14 cellular contexts compared by ENCODE assay signal in the genomic region with DNA sequence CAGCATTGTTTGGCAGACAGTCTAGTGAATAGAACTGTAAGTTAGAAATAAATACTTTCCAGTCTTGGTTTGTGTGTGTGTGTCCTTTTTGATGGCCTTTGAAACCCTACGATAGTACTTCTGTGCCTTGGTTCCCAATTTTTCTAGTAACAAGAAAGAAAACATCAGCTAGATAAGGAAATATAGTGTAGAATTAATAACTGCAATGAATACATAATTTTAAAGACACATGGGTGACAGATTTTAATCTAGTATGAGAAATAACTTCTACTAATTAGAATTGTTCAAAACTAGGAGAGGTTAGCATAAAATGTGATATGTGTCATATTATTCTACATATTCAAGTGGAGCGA. TPM values are rescaled to one million over a fixed set of nuclear protein-coding genes. Genes with fewer than 3 reads are reported as not detected.
DNase-seq lines count a peak whose midpoint lies in the region; ATAC-seq, FAIRE-seq and TF ChIP-seq lines count a peak whose summit lies in the region.
"Had no signal": no experiment of that assay in that cellular context is flagged by ENCODE, and none has a peak within 500 bp of the region (broad histone marks: within the 10 kb centered on the region; RNA-seq: fewer than 3 reads in every experiment).

No MANE protein-coding gene starts in this region.

- no peaks in the 10 kb centered on the region; a peak in 1 of 5 replicates for H3K27me3 ChIP-seq in HepG2 (ENCODE audit: control insufficient read depth in 1 of 2, insufficient read depth in 2 of 2, low read length in 2 of 2)
- H3K27me3 ChIP-seq in right lobe of liver, result no peaks in the 10 kb centered on the region
- H3K27me3 ChIP-seq in esophagus muscularis mucosa, result no peaks in the 10 kb centered on the region
- H3K27me3 ChIP-seq: ovary had no signal

- H3K4me1 ChIP-seq in HepG2 (ENCODE audit: insufficient read depth, low read length), result peaks cover 21% of the 10 kb centered on the region
- no peaks in the 10 kb centered on the region for H3K4me1 ChIP-seq in right lobe of liver
- peaks cover 28 to 55% (median 49%) of the 10 kb centered on the region in 4 donors for H3K4me1 ChIP-seq in esophagus muscularis mucosa

- H3K4me3 ChIP-seq in HepG2 (replicated peaks in 1 of 3; ENCODE audit: insufficient read depth in 1 of 3, low read depth in 2 of 3, low read length in 3 of 3) (no peak overlapping the region), right lobe of liver (no peak overlapping the region), esophagus muscularis mucosa (no peak overlapping the region)
- H3K4me3 ChIP-seq: ovary had no signal

- no peaks in the 10 kb centered on the region for H3K79me2 ChIP-seq in HepG2 (ENCODE audit: insufficient read depth, low read length)

- intact Hi-C loops in HepG2 (cut with micrococcal nuclease; ENCODE audit: unreplicated experiment), result no loop called here
- intact Hi-C loops in right lobe of liver (cut with DNase I), result no loop called here
- intact Hi-C loops in esophagus muscularis mucosa (cut with DNase I), result no loop called here

- CTCF ChIA-PET in HepG2 (lab: Yijun Ruan, JAX; ENCODE audit: low intra/inter-chr PET ratio, low total read pairs), result no interaction called here

- POLR2A ChIA-PET in HepG2 (lab: Yijun Ruan, JAX), result no interaction called here

- H3K27ac Mint-ChIP-seq in osteocyte (ENCODE audit: unreplicated experiment), result peak overlapping the region; percentile 81

- 46% methylated on average over 2 of the region's 2 CpGs for WGBS in HepG2 (ENCODE audit: low lambda C conversion rate)
- WGBS in right lobe of liver (ENCODE audit: insufficient coverage, low coverage, low lambda C conversion rate, missing lambda C conversion rate), result 56% methylated on average over 2 of the region's 2 CpGs
- 61% methylated on average over 2 of the region's 2 CpGs for WGBS in esophagus muscularis mucosa

- H3K27me3 Mint-ChIP-seq in osteocyte (ENCODE audit: unreplicated experiment), result no peaks in the 10 kb centered on the region
- H3K27me3 Mint-ChIP-seq: activated CD4-positive, alpha-beta memory T cell treated with anti-CD3 and anti-CD28 coated beads, Interleukin-2, amount 10 ng/mL, durations not matched to agents 7 days and 5 days had no signal

- H3K36me3 Mint-ChIP-seq in osteocyte (ENCODE audit: unreplicated experiment), result no peaks in the 10 kb centered on the region

- TF ChIP-seq POLR2A in HepG2 (IDR thresholded peaks at IDR 0.05; ENCODE audit: insufficient read depth in 1 of 2, low read depth in 2 of 2, low read length in 2 of 2) (no peak), right lobe of liver (IDR thresholded peaks at IDR 0.05) (no peak), esophagus muscularis mucosa (IDR thresholded peaks at IDR 0.05; ENCODE audit: low read depth) (no peak), GM18505 (IDR thresholded peaks at IDR 0.05; ENCODE audit: borderline replicate concordance, extremely low read depth, insufficient read depth, insufficient read length) (no peak)

- in situ Hi-C loops in HepG2 (cut with HindIII; ENCODE audit: extremely low pct_ligation_motif_present, low pct_unique_long_range_greater_than_20kb), result no loop called here

- no peak overlapping the region for H3K27ac ChIP-seq in HepG2 (ENCODE audit: extremely low read length, insufficient read depth, low read length)
- H3K27ac ChIP-seq in right lobe of liver, result no peak overlapping the region
- peak overlapping the region; percentile 39 to 70 (median 45) for H3K27ac ChIP-seq in esophagus muscularis mucosa (replicated peaks in 1 of 4)
- H3K27ac ChIP-seq: KMS-11, ovary had no signal

- H3K9ac ChIP-seq in HepG2 (ENCODE audit: insufficient read depth, low read depth, low read length), result no peak overlapping the region
- H3K9ac ChIP-seq: KMS-11 had no signal

- H3K9me3 ChIP-seq in HepG2 (ENCODE audit: low read length) (no peaks in the 10 kb centered on the region), right lobe of liver (no peaks in the 10 kb centered on the region), esophagus muscularis mucosa (no peaks in the 10 kb centered on the region)
- H3K9me3 ChIP-seq: ovary had no signal

- peaks cover 4% of the 10 kb centered on the region for H3K9me3 Mint-ChIP-seq in osteocyte (ENCODE audit: unreplicated experiment)
- H3K9me3 Mint-ChIP-seq: activated CD4-positive, alpha-beta memory T cell treated with anti-CD3 and anti-CD28 coated beads, Interleukin-2, amount 10 ng/mL, durations not matched to agents 7 days and 5 days had no signal

- H3K4me3 Mint-ChIP-seq in osteocyte (ENCODE audit: unreplicated experiment), result no peak overlapping the region
- H3K4me3 Mint-ChIP-seq: activated CD4-positive, alpha-beta memory T cell treated with anti-CD3 and anti-CD28 coated beads, Interleukin-2, amount 10 ng/mL, durations not matched to agents 7 days and 5 days had no signal

- TF ChIP-seq EP300 in HepG2 (IDR thresholded peaks at IDR 0.05; ENCODE audit: low read depth in 2 of 2, low read length in 2 of 2) (no peak), HepG2 (CRISPR knock-in tag; IDR thresholded peaks at IDR 0.05; ENCODE audit: borderline replicate concordance) (no peak), esophagus muscularis mucosa (IDR thresholded peaks at IDR 0.05) (no peak)

- no peak for FAIRE-seq in HepG2 (lab: Jason Lieb, UNC)
- FAIRE-seq: G401.6 had no signal

- no peaks in the 10 kb centered on the region for H3K36me3 ChIP-seq in HepG2 (replicated peaks in 1 of 2; ENCODE audit: control insufficient read depth in 1 of 2, insufficient read depth in 2 of 2, low read length in 2 of 2)
- H3K36me3 ChIP-seq in right lobe of liver, result no peaks in the 10 kb centered on the region
- no peaks in the 10 kb centered on the region for H3K36me3 ChIP-seq in esophagus muscularis mucosa
- H3K36me3 ChIP-seq: ovary had no signal

- no peak for TF ChIP-seq RAD21 in HepG2 (CRISPR knock-in tag; IDR thresholded peaks at IDR 0.05)

- no peak for ATAC-seq in HepG2
- no peak for ATAC-seq in right lobe of liver
- no peak for ATAC-seq in GM18505 (IDR thresholded peaks at IDR 0.05; ENCODE audit: unreplicated experiment)
- no peak for ATAC-seq in HG02852 (IDR thresholded peaks at IDR 0.05; ENCODE audit: unreplicated experiment)

- peaks cover 44% of the 10 kb centered on the region for H3K4me1 Mint-ChIP-seq in osteocyte (ENCODE audit: unreplicated experiment)

- BruUV-seq in HepG2 (replicated peaks; lab: Mats Ljungman, UMichigan), result no TSS peak

- no peaks in the 10 kb centered on the region for H4K20me1 ChIP-seq in HepG2 (ENCODE audit: insufficient read depth, low read length)

- TF ChIP-seq CTCF in HepG2 (CRISPR knock-in tag; IDR thresholded peaks at IDR 0.05), result no peak
- no peak for TF ChIP-seq CTCF in right lobe of liver (IDR thresholded peaks at IDR 0.05)
- no peak for TF ChIP-seq CTCF in esophagus muscularis mucosa (IDR thresholded peaks at IDR 0.05)
- TF ChIP-seq CTCF in osteocyte (IDR thresholded peaks at IDR 0.05), result no peak

- no peak overlapping the region for H2AFZ ChIP-seq in HepG2 (ENCODE audit: low read length)

- no peak for DNase-seq in HepG2 (ENCODE audit: low spot score)
- no peak for DNase-seq in right lobe of liver
- no peak for DNase-seq in esophagus muscularis mucosa (ENCODE audit: extremely low spot score)
- DNase-seq in osteocyte (ENCODE audit: extremely low spot score, unreplicated experiment), result no peak
- no peak for DNase-seq in NCI-H526 (lab: John Stamatoyannopoulos, UW)
- no peak for DNase-seq in hippocampal formation (lab: John Stamatoyannopoulos, UW)
- DNase-seq: activated CD4-positive, alpha-beta memory T cell treated with anti-CD3 and anti-CD28 coated beads, Interleukin-2, amount 10 ng/mL, durations not matched to agents 7 days and 5 days; NCI-H1436; NCI-H510A had no signal

- H3K4me2 ChIP-seq in HepG2 (ENCODE audit: low read depth, low read length), result peak overlapping the region; percentile 67
- H3K4me2 ChIP-seq: KMS-11 had no signal

TF ChIP-seq in HepG2, 621 proteins besides CTCF, POLR2A, EP300 and RAD21:
- TF ChIP-seq PHF21A (CRISPR knock-in tag; IDR thresholded peaks at IDR 0.05) (0 out of 2 replicates have a peak, but pooled peaks have one; percentile 2), NR2F6 (IDR thresholded peaks at IDR 0.05) (peak; percentile 5; the same call in 1 of the 2 replicates), NR2F6 (CRISPR knock-in tag; IDR thresholded peaks at IDR 0.05) (no peak), MBNL3 (CRISPR knock-in tag; conservative IDR thresholded peaks at IDR 0.05) (no peak), RFXAP (CRISPR knock-in tag; IDR thresholded peaks at IDR 0.05; ENCODE audit: borderline replicate concordance) (no peak), CC2D1A (CRISPR knock-in tag; IDR thresholded peaks at IDR 0.05) (no peak), FOXP1 (IDR thresholded peaks at IDR 0.05) (no peak), FOXP1 (CRISPR knock-in tag; IDR thresholded peaks at IDR 0.05) (no peak)

RNA-seq across cellular contexts. Expression of gene NEMP2, which starts 44.5 kb away (rescaled TPM):
- total RNA-seq in HepG2 (2016; rRNA removed; fragmentation: Illumina TruSeq; extraction: Trizol) (7.8 and 9.8 TPM in 2 replicates), right lobe of liver (1 to 10 TPM; 2.0 to 4.1 (median 2.7) TPM), esophagus muscularis mucosa (1 to 10 TPM; 2.5 to 5.7 (median 4.3) TPM), osteocyte (11.7 and 11.9 TPM in 2 replicates)
- total RNA-seq in HepG2 (2016; cell fraction: cytosol; rRNA removed; fragmentation: Illumina TruSeq; extraction: Trizol; ENCODE audit: low read depth), result 3.3 and 4.6 TPM in 2 replicates
- total RNA-seq in HepG2 (2016; cell fraction: insoluble cytoplasmic fraction; rRNA removed; fragmentation: Illumina TruSeq; extraction: Trizol), result 8.3 and 9.0 TPM in 2 replicates
- 6.5 and 7.6 TPM in 2 replicates for total RNA-seq in HepG2 (2016; cell fraction: membrane; rRNA removed; fragmentation: Illumina TruSeq; extraction: Trizol)
- total RNA-seq in HepG2 (2016; cell fraction: nucleus; rRNA removed; fragmentation: Illumina TruSeq; extraction: Trizol), result 9.1 and 11.4 TPM in 2 replicates
- polyA plus RNA-seq in HepG2 (2011; rRNA removed), result 2.4 and 3.3 TPM in 2 replicates
- polyA plus RNA-seq in HepG2 (2011; cell fraction: cytosol; rRNA removed), result 1.9 and 4.3 TPM in 2 replicates
- polyA plus RNA-seq in HepG2 (2011; cell fraction: nucleus; rRNA removed), result 1.3 and 2.1 TPM in 2 replicates
- 4.0 and 10.3 TPM in 2 replicates for polyA plus RNA-seq in HepG2 (2012)
- 1.8 and 2.3 TPM in 2 replicates for polyA plus RNA-seq in HepG2 (2016; cell fraction: cytosol; fragmentation: Illumina TruSeq; extraction: Trizol; ENCODE audit: low read depth)
- polyA plus RNA-seq in HepG2 (2016; cell fraction: insoluble cytoplasmic fraction; fragmentation: Illumina TruSeq; extraction: Trizol; ENCODE audit: low read depth), result 5.0 and 6.7 TPM in 2 replicates
- polyA plus RNA-seq in HepG2 (2016; cell fraction: membrane; fragmentation: Illumina TruSeq; extraction: Trizol; ENCODE audit: low read depth), result 3.9 and 4.2 TPM in 2 replicates
- 5.9 and 7.7 TPM in 2 replicates for polyA plus RNA-seq in HepG2 (2016; cell fraction: nucleus; fragmentation: Illumina TruSeq; extraction: Trizol; ENCODE audit: insufficient read depth, low read depth)
- polyA minus RNA-seq in HepG2 (2011; rRNA and poly(A)+ RNA removed; ENCODE audit: low replicate concordance), result 11.9 and 13.0 TPM in 2 replicates
- polyA minus RNA-seq in HepG2 (2011; cell fraction: cytosol; rRNA and poly(A)+ RNA removed), result 4.2 and 8.0 TPM in 2 replicates
- 16.9 and 24.9 TPM in 2 replicates for polyA minus RNA-seq in HepG2 (2011; cell fraction: nucleus; rRNA and poly(A)+ RNA removed)

Comparison
In these comparisons a context has a peak if more than half of its experiments do, and no peak if none do; other contexts are left out.
1. H3K27ac ChIP-seq: peak in esophagus muscularis mucosa (4 of 4); none in HepG2 (single experiment) and right lobe of liver (0 of 3).